ENCODE assay signal across 8 cellular contexts in genomic region chr9:24897826-24898225, GRCh38.
"Had no signal": no experiment of that assay in that cellular context is flagged by ENCODE, and none has a peak within 500 bp of the region (broad histone marks: within the 10 kb centered on the region; RNA-seq: fewer than 3 reads in every experiment).

No MANE protein-coding gene starts in this region.

- ATAC-seq: HCT116, HepG2 had no signal

- H3K4me3 ChIP-seq: HAP-1 had no signal

- H3K4me1 ChIP-seq: HAP-1 had no signal

- H3K4me3 Mint-ChIP-seq: HFFc6 had no signal

- H3K9me3 ChIP-seq: HAP-1 had no signal

- H3K27me3 Mint-ChIP-seq: IgD-negative memory B cell had no signal

- H3K36me3 ChIP-seq: HAP-1 had no signal

- DNase-seq: GOT3, H7, HFFc6 had no signal

- H3K27ac ChIP-seq: HL-60 had no signal

- H3K27ac Mint-ChIP-seq: HFFc6, IgD-negative memory B cell had no signal

- H3K36me3 Mint-ChIP-seq: IgD-negative memory B cell had no signal

- H3K4me1 Mint-ChIP-seq: IgD-negative memory B cell had no signal
